8 cellular contexts compared by ENCODE assay signal in the genomic region with DNA sequence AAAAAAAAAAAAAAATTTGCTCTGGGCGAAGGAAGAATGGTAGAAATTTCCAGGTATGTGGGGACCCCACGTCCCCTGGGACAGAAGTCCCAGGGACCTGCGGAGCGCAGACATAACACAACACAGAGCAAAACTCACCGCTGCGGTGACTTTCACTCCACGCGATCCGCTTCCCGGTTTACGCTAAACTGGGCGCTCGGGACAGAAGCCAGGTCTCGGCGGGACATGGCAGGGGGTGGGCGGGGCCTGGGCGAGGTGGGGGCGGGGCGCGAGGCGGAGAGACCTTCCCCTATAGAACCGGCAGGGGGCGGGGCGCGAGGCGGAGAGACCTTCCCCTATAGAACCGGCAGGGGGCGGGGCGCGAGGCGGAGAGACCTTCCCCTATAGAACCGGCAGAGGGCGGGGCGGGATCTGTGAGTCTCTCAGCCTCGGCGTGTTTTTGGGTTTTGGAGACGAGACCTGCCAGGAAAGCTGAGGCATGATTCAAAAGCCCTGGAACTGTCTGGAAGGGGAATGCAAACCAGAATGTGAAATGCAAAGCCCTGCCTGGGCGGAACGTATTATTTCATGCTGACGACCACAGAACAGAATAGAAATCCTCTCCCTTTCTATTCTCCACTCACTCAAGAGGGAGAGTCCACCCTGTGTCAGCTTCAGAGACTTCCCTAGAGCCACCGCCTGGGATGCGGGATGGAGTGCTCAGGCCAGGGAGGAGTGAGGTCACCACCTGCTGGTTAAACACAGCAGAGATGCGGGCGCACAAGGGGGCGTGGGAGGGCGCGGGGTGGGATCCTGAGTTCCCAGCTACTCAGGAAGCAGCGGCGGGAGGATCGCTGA. TPM values are rescaled to one million over a fixed set of nuclear protein-coding genes. Genes with fewer than 3 reads are reported as not detected.
A peak's percentile ranks its signal among the peaks of the same experiment; 100 is the strongest.
DNase-seq lines count a peak whose midpoint lies in the region; ATAC-seq lines count a peak whose summit lies in the region.

No MANE protein-coding gene starts in this region.

- no peak overlapping the region for H3K9ac ChIP-seq in neuronal stem cell (ENCODE audit: low read depth, low read length, poor library complexity)

- no peaks in the 10 kb centered on the region for H3K79me1 ChIP-seq in neuronal stem cell (ENCODE audit: low read depth, low read length)

- H3K18ac ChIP-seq in neuronal stem cell (ENCODE audit: low read length), result peak overlapping the region; percentile 83

- peak overlapping the region; percentile 76 for H3K4me2 ChIP-seq in neuronal stem cell (ENCODE audit: insufficient read depth, low read length, poor library complexity, severe bottlenecking)

- peak overlapping the region; percentile 80 to 82 for H3K4me3 Mint-ChIP-seq in stimulated activated naive CD8-positive, alpha-beta T cell treated with anti-CD3 and anti-CD28 coated beads, Interleukin-15, amount 100 ng/mL, for 72 hours

- H3K9me3 Mint-ChIP-seq in stimulated activated naive CD8-positive, alpha-beta T cell treated with anti-CD3 and anti-CD28 coated beads, Interleukin-15, amount 100 ng/mL, for 72 hours, result peaks cover 9 to 18% of the 10 kb centered on the region in 2 donors

- ATAC-seq in stimulated activated naive CD8-positive, alpha-beta T cell treated with anti-CD3 and anti-CD28 coated beads, Interleukin-15, amount 100 ng/mL, for 72 hours, result peak; percentile 92
- no peak for ATAC-seq in HG03095 (IDR thresholded peaks at IDR 0.05; ENCODE audit: unreplicated experiment)

- H2BK120ac ChIP-seq in neuronal stem cell (ENCODE audit: low read depth, low read length), result no peak overlapping the region

- WGBS in neuronal stem cell (ENCODE audit: extremely low coverage in 2 of 2, insufficient read length in 2 of 2, insufficient replicate concordance in 1 of 2), 2 donors, result no CpG with 5 or more reads among the region's 50 CpGs

- H3K36me3 ChIP-seq in SJCRH30 (no peaks in the 10 kb centered on the region), neuronal stem cell (replicated peaks in 1 of 2; ENCODE audit: control insufficient read depth in 2 of 2, insufficient read depth in 2 of 2, low read length in 2 of 2) (peaks cover 0 to 5% of the 10 kb centered on the region in 2 donors)

- no peak overlapping the region for H2BK12ac ChIP-seq in neuronal stem cell (ENCODE audit: low read length)

- H3K4me1 Mint-ChIP-seq in stimulated activated naive CD8-positive, alpha-beta T cell treated with anti-CD3 and anti-CD28 coated beads, Interleukin-15, amount 100 ng/mL, for 72 hours, result peaks cover 22% of the 10 kb centered on the region

- H3K4ac ChIP-seq in neuronal stem cell (ENCODE audit: low read length), result no peak overlapping the region

- peak overlapping the region; percentile 52 for H3K4me3 ChIP-seq in SJCRH30
- H3K4me3 ChIP-seq in neuronal stem cell (ENCODE audit: low read length in 2 of 2), result peak overlapping the region; percentile 34 to 74

- H3K27me3 ChIP-seq in SJCRH30 (no peaks in the 10 kb centered on the region), neuronal stem cell (ENCODE audit: control insufficient read depth in 3 of 3, insufficient read depth in 3 of 3, low read depth in 1 of 3, low read length in 3 of 3) (peaks cover 0 to 2% (median 0%) of the 10 kb centered on the region in 3 experiments)

- peak overlapping the region in 1 of 2 donors; percentile 94 for H3K27ac Mint-ChIP-seq in stimulated activated naive CD8-positive, alpha-beta T cell treated with anti-CD3 and anti-CD28 coated beads, Interleukin-15, amount 100 ng/mL, for 72 hours

- H3K27me3 Mint-ChIP-seq in stimulated activated naive CD8-positive, alpha-beta T cell treated with anti-CD3 and anti-CD28 coated beads, Interleukin-15, amount 100 ng/mL, for 72 hours, result no peaks in the 10 kb centered on the region

- DNase-seq in GOT3 (lab: John Stamatoyannopoulos, UW), result peak; percentile 25
- DNase-seq in SJCRH30, result peak; percentile 67 to 76
- DNase-seq in activated naive CD4-positive, alpha-beta T cell treated with Interleukin-2 at 50 U/mL for 16 hours, result peak; percentile 81
- peak; percentile 26 for DNase-seq in foreskin melanocyte
- DNase-seq in neuronal stem cell (ENCODE audit: low spot score), result peak; percentile 87
- peak; percentile 87 to 88 for DNase-seq in stimulated activated naive CD8-positive, alpha-beta T cell treated with anti-CD3 and anti-CD28 coated beads, Interleukin-15, amount 100 ng/mL, for 72 hours
- DNase-seq in SIG-M5 (lab: John Stamatoyannopoulos, UW), result no peak

- H3K4me1 ChIP-seq in SJCRH30 (no peaks in the 10 kb centered on the region), neuronal stem cell (ENCODE audit: control insufficient read depth in 2 of 2, insufficient read depth in 1 of 2, low read depth in 1 of 2, low read length in 2 of 2) (peaks cover 0 to 7% of the 10 kb centered on the region in 2 donors)

- H2AK5ac ChIP-seq in neuronal stem cell (ENCODE audit: low read depth, low read length), result no peak overlapping the region

- H2AFZ ChIP-seq in neuronal stem cell (ENCODE audit: low read length), result peak overlapping the region; percentile 83

- H3K23ac ChIP-seq in neuronal stem cell (ENCODE audit: low read depth, low read length, poor library complexity), result no peak overlapping the region

- H3K9me3 ChIP-seq in SJCRH30 (replicated peaks) (no peaks in the 10 kb centered on the region), neuronal stem cell (replicated peaks in 1 of 2; ENCODE audit: control insufficient read depth in 2 of 2, insufficient read depth in 1 of 2, low read depth in 1 of 2, low read length in 2 of 2) (peaks cover 0 to 19% of the 10 kb centered on the region in 2 donors)

- no peak overlapping the region for H4K8ac ChIP-seq in neuronal stem cell (ENCODE audit: low read depth, low read length)

- H3K27ac ChIP-seq in SJCRH30 (no peak overlapping the region), neuronal stem cell (replicated peaks; ENCODE audit: low read length) (peak overlapping the region; percentile 79)

- no peak overlapping the region for H4K91ac ChIP-seq in neuronal stem cell (ENCODE audit: low read depth, low read length, poor library complexity)

- H2BK5ac ChIP-seq in neuronal stem cell (ENCODE audit: low read length), result no peak overlapping the region

- peak overlapping the region; percentile 83 for H2BK15ac ChIP-seq in neuronal stem cell (ENCODE audit: low read length)

- H3K14ac ChIP-seq in neuronal stem cell (ENCODE audit: low read length), result no peak overlapping the region

RNA-seq across cellular contexts. Expression of gene ERVV-1, which starts 20.2 kb away (rescaled TPM):
- not detected in 2 replicates for total RNA-seq in SJCRH30 (2014; rRNA removed; shearing (Covaris generic))
- polyA plus RNA-seq in neuronal stem cell (2013, experiment 1 of 2), result not detected
- polyA plus RNA-seq in neuronal stem cell (2013, experiment 2 of 2), result not detected

RNA-seq across cellular contexts. Expression of gene ZNF816, which starts 30.9 kb away (rescaled TPM):
- total RNA-seq in SJCRH30 (2014; rRNA removed; shearing (Covaris generic)), result 10.4 and 12.3 TPM in 2 replicates
- polyA plus RNA-seq in neuronal stem cell (2013, experiment 1 of 2), result 9.4 TPM
- 9.5 TPM for polyA plus RNA-seq in neuronal stem cell (2013, experiment 2 of 2)

RNA-seq across cellular contexts. Expression of gene ERVV-2, which starts 51.0 kb away (rescaled TPM):
- total RNA-seq in SJCRH30 (2014; rRNA removed; shearing (Covaris generic)), result not detected in 2 replicates
- polyA plus RNA-seq in neuronal stem cell (2013, experiment 1 of 2), result 0.03 TPM
- polyA plus RNA-seq in neuronal stem cell (2013, experiment 2 of 2), result not detected
